ENCODE assay signal across 27 cellular contexts in genomic region chr10:31612082-31612481, GRCh38.
"Had no signal": no experiment of that assay in that cellular context is flagged by ENCODE, and none has a peak within 500 bp of the region (broad histone marks: within the 10 kb centered on the region; RNA-seq: fewer than 3 reads in every experiment).

No MANE protein-coding gene starts in this region.

- H3K4me3 ChIP-seq: esophagus squamous epithelium, gastrocnemius medialis, spleen, thoracic aorta, uterus had no signal

- H3K4me1 Mint-ChIP-seq: activated T-helper 17 cell treated with anti-CD3 and anti-CD28 coated beads, Interleukin-2, amount 50 U/mL, for 72 hours; endodermal cell had no signal

- H3K27ac Mint-ChIP-seq: activated B cell treated with CpG ODN at 0.5 μM for 24 hours; activated CD8-positive, alpha-beta T cell treated with anti-CD3 and anti-CD28 coated beads for 36 hours; activated T-helper 17 cell treated with anti-CD3 and anti-CD28 coated beads, Interleukin-2, amount 50 U/mL, for 72 hours; endodermal cell had no signal

- H3K27ac ChIP-seq: epithelial cell of prostate, esophagus squamous epithelium, gastrocnemius medialis, spleen, thoracic aorta had no signal

- DNase-seq: activated B cell treated with CpG ODN at 0.5 μM for 24 hours; activated CD4-positive, alpha-beta T cell treated with anti-CD3 and anti-CD28 coated beads, Interleukin-2, amount 50 U/mL, for 1 hour; activated CD8-positive, alpha-beta T cell treated with anti-CD3 and anti-CD28 coated beads for 36 hours; activated gamma-delta T cell treated with Interleukin-2 at 50 U/mL for 16 hours; activated naive CD4-positive, alpha-beta T cell treated with anti-CD3 and anti-CD28 coated beads, Interleukin-2, amount 50 U/mL, for 16 hours; activated T-cell treated with anti-CD3 and anti-CD28 coated beads, Interleukin-2, amount 50 U/mL, for 4 hours; amniotic stem cell; caudate nucleus; endodermal cell; esophagus squamous epithelium; gastrocnemius medialis; glutamatergic neuron; islet precursor cell; left cardiac atrium; mammary epithelial cell; nucleus accumbens; right cardiac atrium; spleen; stimulated activated CD4-positive, alpha-beta T cell treated with anti-CD3 and anti-CD28 coated beads, Interleukin-2, amount 100 ng/mL, for 48 hours; stimulated activated naive CD4-positive, alpha-beta T cell treated with Interleukin-2 at 50 U/mL for 16 hours; T-helper 2 cell; trophoblast cell; uterus had no signal

- H3K4me1 ChIP-seq: esophagus squamous epithelium, gastrocnemius medialis, spleen, uterus had no signal

- ATAC-seq: activated CD8-positive, alpha-beta T cell treated with anti-CD3 and anti-CD28 coated beads for 36 hours; activated T-cell treated with anti-CD3 and anti-CD28 coated beads, Interleukin-2, amount 50 U/mL, for 4 hours; activated T-helper 17 cell treated with anti-CD3 and anti-CD28 coated beads, Interleukin-2, amount 50 U/mL, for 72 hours; gastrocnemius medialis; left cardiac atrium; right cardiac atrium had no signal

- H3K9me3 Mint-ChIP-seq: activated CD8-positive, alpha-beta T cell treated with anti-CD3 and anti-CD28 coated beads for 36 hours; activated T-cell treated with anti-CD3 and anti-CD28 coated beads, Interleukin-2, amount 50 U/mL, for 4 hours; activated T-helper 17 cell treated with anti-CD3 and anti-CD28 coated beads, Interleukin-2, amount 50 U/mL, for 72 hours had no signal

- H3K27me3 ChIP-seq: esophagus squamous epithelium, gastrocnemius medialis, spleen, uterus had no signal

- H3K9me3 ChIP-seq: esophagus squamous epithelium, gastrocnemius medialis, spleen, thoracic aorta, uterus had no signal

- H3K4me3 Mint-ChIP-seq: activated B cell treated with CpG ODN at 0.5 μM for 24 hours; activated CD8-positive, alpha-beta T cell treated with anti-CD3 and anti-CD28 coated beads for 36 hours; activated T-cell treated with anti-CD3 and anti-CD28 coated beads, Interleukin-2, amount 50 U/mL, for 4 hours; activated T-helper 17 cell treated with anti-CD3 and anti-CD28 coated beads, Interleukin-2, amount 50 U/mL, for 72 hours; endodermal cell; neural crest cell had no signal

- H3K36me3 ChIP-seq: esophagus squamous epithelium, gastrocnemius medialis, spleen, thoracic aorta, uterus had no signal
